8 cellular contexts compared by ENCODE assay signal in the genomic region with DNA sequence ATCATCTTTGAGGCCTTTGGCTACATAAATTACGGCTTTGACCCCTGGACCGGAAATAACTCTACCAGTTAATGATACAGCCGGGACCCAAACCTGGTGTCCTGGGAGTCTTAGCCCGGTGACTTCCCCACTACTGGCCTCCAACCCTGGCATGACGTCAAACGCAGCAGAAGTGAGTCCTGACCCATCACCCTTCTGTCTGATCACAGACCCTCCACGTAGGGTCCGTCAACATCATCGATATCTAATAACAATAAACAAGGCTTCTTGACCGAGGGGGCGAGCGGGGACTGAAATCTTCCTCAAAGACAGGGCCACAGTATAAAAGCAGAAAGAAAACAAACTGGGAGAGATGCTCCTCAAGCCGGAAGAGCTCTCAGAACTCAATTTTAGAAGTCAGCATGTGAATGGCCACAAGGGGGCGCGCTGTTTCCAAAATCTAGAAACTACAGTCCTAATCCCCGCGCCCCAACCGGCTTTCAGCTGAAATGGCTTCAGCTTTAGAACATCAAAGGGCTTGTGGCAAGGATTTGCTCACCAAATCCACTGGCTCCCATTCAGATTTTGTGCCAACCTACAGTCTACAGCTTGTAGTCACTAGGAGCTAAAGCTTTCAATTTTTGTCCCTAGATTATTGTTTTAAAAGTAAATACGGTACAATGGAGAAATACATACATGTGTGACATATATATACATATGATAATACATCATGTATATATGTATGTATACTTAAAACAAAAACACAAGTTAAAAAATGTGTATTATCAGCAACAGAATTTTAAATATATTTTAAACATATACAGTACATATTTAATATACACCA. TPM values are rescaled to one million over a fixed set of nuclear protein-coding genes. Genes with fewer than 3 reads are reported as not detected.
DNase-seq lines count a peak whose midpoint lies in the region; ATAC-seq lines count a peak whose summit lies in the region.

No MANE protein-coding gene starts in this region.

- intact Hi-C loops in left colon (cut with DNase I, micrococcal nuclease) = loop anchor here in 1 of 2 donors (5.0 kb wide), 1 partner anchor 273 kb away; no protein-coding TSS in a partner anchor

- ATAC-seq in GM18517 (IDR thresholded peaks at IDR 0.05; ENCODE audit: unreplicated experiment) (peak; percentile 24), HG03439 (IDR thresholded peaks at IDR 0.05; ENCODE audit: unreplicated experiment) (peak; percentile 34), left colon (peak; percentile 81)

- DNase-seq in 8988T (peak; percentile 61), NCI-H510A treated with DMSO at 0.1 percent for 48 hours (lab: John Stamatoyannopoulos, UW) (peak; percentile 91), cerebellar cortex (ENCODE audit: low spot score) (peak; percentile 94), left colon (peak; percentile 89 to 98)
- DNase-seq in activated CD4-positive, CD25-positive, alpha-beta regulatory T cell treated with anti-CD3 and anti-CD28 coated beads, Interleukin-2, amount 50 U/mL, for 72 hours = peak; percentile 92
- DNase-seq in stimulated activated CD4-positive, alpha-beta T cell treated with anti-CD3 and anti-CD28 coated beads, Interleukin-2, amount 100 ng/mL, for 48 hours = peak; percentile 97

RNA-seq across cellular contexts. Expression of gene ENPP6, which starts 46.4 kb away (rescaled TPM):
- total RNA-seq in left colon = 1 to 10 TPM in 1 of 2 donors, under 1 TPM in 1; 0.24 to 1.5 TPM

Comparison
In these comparisons a context has a peak if more than half of its experiments do, and no peak if none do; other contexts are left out.
1. Peak in every context shown above with its lines: DNase-seq and ATAC-seq.
2. ATAC-seq: peak in every context shown above with its lines; median percentile 81 in left colon; 34 in HG03439; 24 in GM18517.